ENCODE assay signal across 8 cellular contexts in the genomic region with DNA sequence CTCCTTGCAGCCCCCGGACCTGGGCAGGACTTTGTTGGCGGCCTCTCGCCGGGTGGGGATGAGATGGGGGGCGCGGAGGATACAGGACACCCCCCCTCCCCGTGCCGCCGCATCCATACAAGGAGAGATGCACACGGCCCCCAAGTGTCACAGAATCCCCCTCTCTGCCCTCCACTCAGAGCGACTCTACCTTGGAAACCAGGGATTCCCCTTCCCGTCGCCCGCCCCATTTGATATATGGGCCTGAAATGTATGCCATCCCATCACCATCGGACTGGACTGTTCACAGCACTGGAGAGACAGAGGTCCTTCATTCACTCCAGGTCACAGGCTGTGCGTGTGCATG. TPM values are rescaled to one million over a fixed set of nuclear protein-coding genes. Genes with fewer than 3 reads are reported as not detected.
A peak's percentile ranks its signal among the peaks of the same experiment; 100 is the strongest.
DNase-seq lines count a peak whose midpoint lies in the region; ATAC-seq, FAIRE-seq and TF ChIP-seq lines count a peak whose summit lies in the region.

No MANE protein-coding gene starts in this region.

- no peaks in the 10 kb centered on the region for H3K36me3 ChIP-seq in Caco-2 (ENCODE audit: control insufficient read depth, insufficient read depth, low read length)
- no peaks in the 10 kb centered on the region for H3K36me3 ChIP-seq in GM12878 (ENCODE audit: control insufficient read depth in 2 of 2, insufficient read depth in 2 of 2, low read length in 1 of 2)
- no peaks in the 10 kb centered on the region for H3K36me3 ChIP-seq in liver (ENCODE audit: control insufficient read depth in 4 of 4, insufficient read depth in 3 of 4, low read depth in 1 of 4, low read length in 3 of 4)
- peaks cover 0 to 2% (median under 1%) of the 10 kb centered on the region in 3 donors for H3K36me3 ChIP-seq in tibial artery

- DNase-seq in Caco-2 = no peak
- DNase-seq in GM12878 (ENCODE audit: low read depth, low spot score) = no peak
- DNase-seq in tibial artery = no peak
- no peak for DNase-seq in NCI-H2107 (lab: John Stamatoyannopoulos, UW)
- DNase-seq in RCC 7860 (ENCODE audit: low spot score) = no peak
- DNase-seq in DMS79 treated with DMSO at 0.1 percent for 48 hours (lab: John Stamatoyannopoulos, UW) = no peak

- in situ Hi-C loops in GM12878 (cut with MboI) = no loop called here

- H3K4me2 ChIP-seq in GM12878 (ENCODE audit: control insufficient read depth, insufficient read depth) = peak overlapping the region; percentile 49

- TF ChIP-seq CTCF in Caco-2 (IDR thresholded peaks at IDR 0.05; ENCODE audit: insufficient read depth in 1 of 2, low read depth in 1 of 2, low read length in 1 of 2, severe bottlenecking in 1 of 2, unreplicated experiment in 1 of 2) (no peak), GM12878 (IDR thresholded peaks at IDR 0.05 in 2 of 3, conservative IDR thresholded peaks at IDR 0.05 in 1 of 3; ENCODE audit: control insufficient read depth in 2 of 3, extremely low read depth in 1 of 3, insufficient read depth in 1 of 3, low read depth in 3 of 3, low read length in 3 of 3) (no peak), liver (IDR thresholded peaks at IDR 0.05; ENCODE audit: low read depth, low read length, missing input control) (no peak), tibial artery (IDR thresholded peaks at IDR 0.05) (no peak)

- BruUV-seq in Caco-2 (replicated peaks; lab: Mats Ljungman, UMichigan) (no TSS peak), GM12878 (replicated peaks; lab: Mats Ljungman, UMichigan) (no TSS peak)

- H2AFZ ChIP-seq in GM12878 (ENCODE audit: control insufficient read depth, low read depth, low read length) = peak overlapping the region; percentile 59

- peak; percentile 10 for ATAC-seq in HG02943 (IDR thresholded peaks at IDR 0.05; ENCODE audit: low read depth, unreplicated experiment)
- ATAC-seq in GM12878 = peak; percentile 49

- POLR2A ChIA-PET in Caco-2 (lab: Charles Lee) (no interaction called here), GM12878 (lab: Charles Lee) (no interaction called here)

- no peaks in the 10 kb centered on the region for H3K9me3 ChIP-seq in Caco-2
- no peaks in the 10 kb centered on the region for H3K9me3 ChIP-seq in GM12878 (replicated peaks; ENCODE audit: control insufficient read depth, insufficient read depth, low read length)
- no peaks in the 10 kb centered on the region for H3K9me3 ChIP-seq in liver (ENCODE audit: control insufficient read depth in 4 of 4, low read length in 3 of 4)
- no peaks in the 10 kb centered on the region for H3K9me3 ChIP-seq in tibial artery

- H3K36me3 Mint-ChIP-seq in Caco-2 (ENCODE audit: insufficient read depth, unreplicated experiment) = peaks cover 5% of the 10 kb centered on the region

- H3K27ac Mint-ChIP-seq in Caco-2 (ENCODE audit: unreplicated experiment) = no peak overlapping the region

- H4K20me1 ChIP-seq in GM12878 (ENCODE audit: control insufficient read depth, insufficient read depth) = no peaks in the 10 kb centered on the region

- SMC1A ChIA-PET in GM12878 (lab: Charles Lee; ENCODE audit: uncharacterized antibody, unreplicated experiment) = no interaction called here

- no peaks in the 10 kb centered on the region for H3K4me1 Mint-ChIP-seq in Caco-2 (ENCODE audit: low read depth, unreplicated experiment)

- H3K4me1 ChIP-seq in Caco-2 (peaks cover 4% of the 10 kb centered on the region; the same call in 1 of the 2 replicates), GM12878 (ENCODE audit: control insufficient read depth, insufficient read depth, low read length) (no peaks in the 10 kb centered on the region; the same call in 1 of the 2 replicates), liver (ENCODE audit: control insufficient read depth in 4 of 4, insufficient read depth in 4 of 4, low read length in 3 of 4) (peaks cover 0 to 14% (median 3%) of the 10 kb centered on the region in 4 donors), tibial artery (peaks cover 0 to 7% (median 0%) of the 10 kb centered on the region in 4 donors)

- H3K4me3 ChIP-seq in Caco-2 (ENCODE audit: low read depth, low read length) (peak overlapping the region; percentile 61), GM12878 (peak overlapping the region; percentile 79), liver (ENCODE audit: low read depth in 1 of 3, low read length in 3 of 3) (peak overlapping the region in 2 of 3 donors; percentile 76 to 77), tibial artery (peak overlapping the region; percentile 78)

- H3K27ac ChIP-seq in GM12878 (ENCODE audit: control insufficient read depth, insufficient read depth) = peak overlapping the region; percentile 41
- H3K27ac ChIP-seq in liver (ENCODE audit: low read depth in 1 of 2, low read length in 2 of 2) = no peak overlapping the region
- peak overlapping the region; percentile 71 to 81 for H3K27ac ChIP-seq in tibial artery

- H3K9me3 Mint-ChIP-seq in Caco-2 (ENCODE audit: unreplicated experiment) = no peaks in the 10 kb centered on the region

- H3K79me2 ChIP-seq in GM12878 (ENCODE audit: control insufficient read depth, insufficient read depth, low read length) = no peaks in the 10 kb centered on the region

- no peak for TF ChIP-seq EP300 in GM12878 (IDR thresholded peaks at IDR 0.05; ENCODE audit: borderline replicate concordance in 1 of 2, control insufficient read depth in 1 of 2, low read depth in 2 of 2, low read length in 2 of 2)

- WGBS in GM12878 (ENCODE audit: insufficient coverage, insufficient replicate concordance, low lambda C conversion rate, missing lambda C conversion rate) = 41% methylated on average over 12 of the region's 16 CpGs
- WGBS in liver = 11% methylated on average over 16 of the region's 16 CpGs

- no peaks in the 10 kb centered on the region for H3K27me3 Mint-ChIP-seq in Caco-2 (ENCODE audit: insufficient read depth, unreplicated experiment)

- H3K4me3 Mint-ChIP-seq in Caco-2 (ENCODE audit: unreplicated experiment) = peak overlapping the region; percentile 82

- TF ChIP-seq POLR2A in GM12878 (IDR thresholded peaks at IDR 0.05; ENCODE audit: low read depth, low read length) = no peak

- RAD21 ChIA-PET in GM12878 (lab: Charles Lee; ENCODE audit: unreplicated experiment) = no interaction called here

- H3K9ac ChIP-seq in GM12878 (ENCODE audit: control insufficient read depth, insufficient read depth, low read length) (peak overlapping the region; percentile 61), liver (ENCODE audit: low read depth in 1 of 2, low read length in 2 of 2) (peak overlapping the region in 1 of 2 donors; percentile 65)

- TF ChIP-seq RAD21 in GM12878 (IDR thresholded peaks at IDR 0.05; ENCODE audit: insufficient read depth, low read depth, low read length) = no peak
- no peak for TF ChIP-seq RAD21 in liver (IDR thresholded peaks at IDR 0.05)

- H3K27me3 ChIP-seq in Caco-2 (replicated peaks; ENCODE audit: control insufficient read depth, insufficient read depth, low read length) (no peaks in the 10 kb centered on the region), GM12878 (replicated peaks in 1 of 2; ENCODE audit: control insufficient read depth in 2 of 2, insufficient read depth in 2 of 2, low read length in 1 of 2) (no peaks in the 10 kb centered on the region), liver (ENCODE audit: control insufficient read depth in 4 of 4, insufficient read depth in 4 of 4, low read length in 3 of 4) (no peaks in the 10 kb centered on the region), tibial artery (no peaks in the 10 kb centered on the region)

- FAIRE-seq in GM12878 (lab: Jason Lieb, UNC) (no peak), RCC 7860 (lab: Jason Lieb, UNC) (no peak)

- intact Hi-C loops in Caco-2 (cut with micrococcal nuclease; ENCODE audit: unreplicated experiment) = no loop called here
- intact Hi-C loops in GM12878 (cut with micrococcal nuclease; ENCODE audit: unreplicated experiment) = loop anchor here (2.0 kb wide), 1 partner anchor 32 kb away; the partner anchor contains the start of gene FTSJ1
- intact Hi-C loops in tibial artery (cut with DNase I; ENCODE audit: low total_unique reads) = no loop called here

- CTCF ChIA-PET in Caco-2 (lab: Charles Lee) = no interaction called here
- CTCF ChIA-PET in GM12878 (lab: Yijun Ruan, JAX) = interaction anchor here (1.5 kb wide), 1 partner anchor 31 kb away, joined by 4 read pairs; the partner anchor contains the start of gene TBC1D25

RNA-seq across cellular contexts. Expression of gene PORCN, which starts 0.4 kb away (rescaled TPM):
- total RNA-seq in Caco-2 (2022) = 3.2 and 4.6 TPM in 2 replicates
- total RNA-seq in GM12878 (2013; cell fraction: nucleolus; rRNA removed) = 17.6 and 19.7 TPM in 2 replicates
- total RNA-seq in GM12878 (2014; rRNA removed) = 15.2 and 16.6 TPM in 2 replicates
- 5.7 and 7.9 TPM in 2 replicates for total RNA-seq in GM12878 (2014; rRNA removed; fragmentation: Illumina TruSeq; extraction: Trizol)
- total RNA-seq in GM12878 (2021) = 14.0 and 18.0 TPM in 2 replicates
- 4.8 TPM for polyA plus RNA-seq in GM12878 (2011; ENCODE audit: low read depth)
- polyA plus RNA-seq in GM12878 (2011; rRNA removed) = 5.6 and 12.9 TPM in 2 replicates
- polyA plus RNA-seq in GM12878 (2011; cell fraction: cytosol; rRNA removed) = 24.2 and 24.8 TPM in 2 replicates
- 53.9 and 63.7 TPM in 2 replicates for polyA plus RNA-seq in GM12878 (2011; cell fraction: nucleus; rRNA removed)
- polyA plus RNA-seq in GM12878 (2012) = 11.5 and 11.7 TPM in 2 replicates
- polyA plus RNA-seq in GM12878 (2014; fragmentation: Illumina TruSeq; extraction: Trizol) = 8.3 and 12.5 TPM in 2 replicates
- 1 to 10 TPM in 1 of 2 experiments, under 1 TPM in 1; 0.27 to 1.4 TPM for polyA plus RNA-seq in GM12878 (2014; fragmentation: Nextera tagmentation; extraction: Ambion mirVana)
- polyA plus RNA-seq in GM12878 (2014; rRNA removed) = 17.9 and 19.5 TPM in 2 replicates
- 10 to 100 TPM; 18.2 to 21.0 TPM for polyA plus RNA-seq in GM12878 (2016; fragmentation: Nextera tagmentation; extraction: Ambion mirVana)
- 14.8 and 21.4 TPM in 2 replicates for polyA minus RNA-seq in GM12878 (2011; rRNA and poly(A)+ RNA removed)
- polyA minus RNA-seq in GM12878 (2011; cell fraction: cytosol; rRNA and poly(A)+ RNA removed) = 3.5 and 7.5 TPM in 2 replicates
- polyA minus RNA-seq in GM12878 (2011; cell fraction: nucleus; rRNA and poly(A)+ RNA removed) = 13.5 and 19.2 TPM in 2 replicates
- total RNA-seq in liver = 1 to 10 TPM in 1 of 2 donors, under 1 TPM in 1; 0.70 to 2.8 TPM
- 1 to 10 TPM; 2.8 to 4.9 TPM for polyA plus RNA-seq in liver

RNA-seq across cellular contexts. Expression of gene EBP, which starts 12.4 kb away (rescaled TPM):
- 141 and 154 TPM in 2 replicates for total RNA-seq in Caco-2 (2022)
- 38.1 and 42.3 TPM in 2 replicates for total RNA-seq in GM12878 (2013; cell fraction: nucleolus; rRNA removed)
- 159 and 169 TPM in 2 replicates for total RNA-seq in GM12878 (2014; rRNA removed)
- 169 and 174 TPM in 2 replicates for total RNA-seq in GM12878 (2014; rRNA removed; fragmentation: Illumina TruSeq; extraction: Trizol)
- total RNA-seq in GM12878 (2021) = 154 and 170 TPM in 2 replicates
- polyA plus RNA-seq in GM12878 (2011; ENCODE audit: low read depth) = 95.3 TPM
- 69.5 and 125 TPM in 2 replicates for polyA plus RNA-seq in GM12878 (2011; rRNA removed)
- polyA plus RNA-seq in GM12878 (2011; cell fraction: cytosol; rRNA removed) = 248 and 252 TPM in 2 replicates
- polyA plus RNA-seq in GM12878 (2011; cell fraction: nucleus; rRNA removed) = 145 and 191 TPM in 2 replicates
- 113 and 128 TPM in 2 replicates for polyA plus RNA-seq in GM12878 (2012)
- polyA plus RNA-seq in GM12878 (2014; fragmentation: Illumina TruSeq; extraction: Trizol) = 126 and 163 TPM in 2 replicates
- 100 to 1,000 TPM; 364 to 628 TPM for polyA plus RNA-seq in GM12878 (2014; fragmentation: Nextera tagmentation; extraction: Ambion mirVana)
- polyA plus RNA-seq in GM12878 (2014; rRNA removed) = 183 and 185 TPM in 2 replicates
- 100 to 1,000 TPM; 242 to 263 TPM for polyA plus RNA-seq in GM12878 (2016; fragmentation: Nextera tagmentation; extraction: Ambion mirVana)
- 180 and 246 TPM in 2 replicates for polyA minus RNA-seq in GM12878 (2011; rRNA and poly(A)+ RNA removed)
- 67.8 and 83.2 TPM in 2 replicates for polyA minus RNA-seq in GM12878 (2011; cell fraction: cytosol; rRNA and poly(A)+ RNA removed)
- 26.2 and 38.9 TPM in 2 replicates for polyA minus RNA-seq in GM12878 (2011; cell fraction: nucleus; rRNA and poly(A)+ RNA removed)
- 100 to 1,000 TPM; 304 to 362 TPM for total RNA-seq in liver
- polyA plus RNA-seq in liver = 100 to 1,000 TPM; 376 to 474 TPM

RNA-seq across cellular contexts. Expression of gene TBC1D25, which starts 30.3 kb away (rescaled TPM):
- total RNA-seq in Caco-2 (2022) = 9.3 and 11.1 TPM in 2 replicates
- 12.4 and 13.6 TPM in 2 replicates for total RNA-seq in GM12878 (2013; cell fraction: nucleolus; rRNA removed)
- 8.0 and 8.3 TPM in 2 replicates for total RNA-seq in GM12878 (2014; rRNA removed)
- total RNA-seq in GM12878 (2014; rRNA removed; fragmentation: Illumina TruSeq; extraction: Trizol) = 2.0 and 2.7 TPM in 2 replicates
- 17.3 and 20.6 TPM in 2 replicates for total RNA-seq in GM12878 (2021)
- 9.3 TPM for polyA plus RNA-seq in GM12878 (2011; ENCODE audit: low read depth)
- polyA plus RNA-seq in GM12878 (2011; rRNA removed) = 3.6 and 9.6 TPM in 2 replicates
- 14.6 and 15.2 TPM in 2 replicates for polyA plus RNA-seq in GM12878 (2011; cell fraction: cytosol; rRNA removed)
- polyA plus RNA-seq in GM12878 (2011; cell fraction: nucleus; rRNA removed) = 23.3 and 30.6 TPM in 2 replicates
- polyA plus RNA-seq in GM12878 (2012) = 18.8 and 19.5 TPM in 2 replicates
- 7.0 and 10.4 TPM in 2 replicates for polyA plus RNA-seq in GM12878 (2014; fragmentation: Illumina TruSeq; extraction: Trizol)
- 1 to 10 TPM in 1 of 2 experiments, under 1 TPM in 1; 0.79 to 2.3 TPM for polyA plus RNA-seq in GM12878 (2014; fragmentation: Nextera tagmentation; extraction: Ambion mirVana)
- polyA plus RNA-seq in GM12878 (2014; rRNA removed) = 13.5 and 13.8 TPM in 2 replicates
- 10 to 100 TPM; 11.3 to 11.6 TPM for polyA plus RNA-seq in GM12878 (2016; fragmentation: Nextera tagmentation; extraction: Ambion mirVana)
- 9.7 and 12.3 TPM in 2 replicates for polyA minus RNA-seq in GM12878 (2011; rRNA and poly(A)+ RNA removed)
- 3.1 and 5.7 TPM in 2 replicates for polyA minus RNA-seq in GM12878 (2011; cell fraction: cytosol; rRNA and poly(A)+ RNA removed)
- 4.8 and 8.2 TPM in 2 replicates for polyA minus RNA-seq in GM12878 (2011; cell fraction: nucleus; rRNA and poly(A)+ RNA removed)
- 1 to 10 TPM; 3.2 to 3.5 TPM for total RNA-seq in liver
- 1 to 10 TPM; 2.6 to 5.8 TPM for polyA plus RNA-seq in liver

RNA-seq across cellular contexts. Expression of gene FTSJ1, which starts 33.2 kb away (rescaled TPM):
- total RNA-seq in Caco-2 (2022) (41.1 and 41.6 TPM in 2 replicates), GM12878 (2014; rRNA removed) (86.0 and 87.8 TPM in 2 replicates), GM12878 (2014; rRNA removed; fragmentation: Illumina TruSeq; extraction: Trizol) (46.9 and 58.3 TPM in 2 replicates), GM12878 (2021) (57.4 and 60.7 TPM in 2 replicates), liver (10 to 100 TPM; 13.3 to 21.8 TPM)
- total RNA-seq in GM12878 (2013; cell fraction: nucleolus; rRNA removed) = 20.9 and 25.4 TPM in 2 replicates
- 30.9 TPM for polyA plus RNA-seq in GM12878 (2011; ENCODE audit: low read depth)
- polyA plus RNA-seq in GM12878 (2011; rRNA removed) (25.2 and 31.0 TPM in 2 replicates), GM12878 (2014; fragmentation: Illumina TruSeq; extraction: Trizol) (32.6 and 46.5 TPM in 2 replicates), GM12878 (2014; fragmentation: Nextera tagmentation; extraction: Ambion mirVana) (10 to 100 TPM in 1 of 2 experiments, 1 to 10 TPM in 1; 8.8 to 18.2 TPM), GM12878 (2014; rRNA removed) (67.8 and 68.8 TPM in 2 replicates), GM12878 (2016; fragmentation: Nextera tagmentation; extraction: Ambion mirVana) (10 to 100 TPM; 74.9 to 86.9 TPM), liver (10 to 100 TPM; 14.3 to 19.6 TPM)
- polyA plus RNA-seq in GM12878 (2011; cell fraction: cytosol; rRNA removed) = 46.7 and 55.0 TPM in 2 replicates
- 69.8 and 78.7 TPM in 2 replicates for polyA plus RNA-seq in GM12878 (2011; cell fraction: nucleus; rRNA removed)
- polyA plus RNA-seq in GM12878 (2012) = 41.7 and 42.2 TPM in 2 replicates
- 20.2 and 35.4 TPM in 2 replicates for polyA minus RNA-seq in GM12878 (2011; rRNA and poly(A)+ RNA removed)
- polyA minus RNA-seq in GM12878 (2011; cell fraction: cytosol; rRNA and poly(A)+ RNA removed) = 13.9 and 16.3 TPM in 2 replicates
- 13.5 and 19.6 TPM in 2 replicates for polyA minus RNA-seq in GM12878 (2011; cell fraction: nucleus; rRNA and poly(A)+ RNA removed)

RNA-seq across cellular contexts. Expression of gene SLC38A5, which starts 39.2 kb away (rescaled TPM):
- total RNA-seq in Caco-2 (2022) (0.95 TPM in 1 of 2 replicates, not detected in the other), GM12878 (2014; rRNA removed) (81.3 and 96.2 TPM in 2 replicates), GM12878 (2014; rRNA removed; fragmentation: Illumina TruSeq; extraction: Trizol) (51.5 and 53.6 TPM in 2 replicates), GM12878 (2021) (95.6 and 102 TPM in 2 replicates), liver (10 to 100 TPM in 1 of 2 donors, under 1 TPM in 1; 0.25 to 81.3 TPM)
- total RNA-seq in GM12878 (2013; cell fraction: nucleolus; rRNA removed) = 48.5 and 53.5 TPM in 2 replicates
- 49.7 TPM for polyA plus RNA-seq in GM12878 (2011; ENCODE audit: low read depth)
- polyA plus RNA-seq in GM12878 (2011; rRNA removed) (30.5 and 59.9 TPM in 2 replicates), GM12878 (2014; fragmentation: Illumina TruSeq; extraction: Trizol) (42.5 and 65.0 TPM in 2 replicates), GM12878 (2014; fragmentation: Nextera tagmentation; extraction: Ambion mirVana) (1 to 10 TPM; 4.2 to 9.0 TPM), GM12878 (2014; rRNA removed) (108 and 142 TPM in 2 replicates), GM12878 (2016; fragmentation: Nextera tagmentation; extraction: Ambion mirVana) (10 to 100 TPM; 76.2 to 81.3 TPM), liver (under 1 TPM; 0.38 to 0.53 TPM)
- 124 and 168 TPM in 2 replicates for polyA plus RNA-seq in GM12878 (2011; cell fraction: cytosol; rRNA removed)
- 173 and 209 TPM in 2 replicates for polyA plus RNA-seq in GM12878 (2011; cell fraction: nucleus; rRNA removed)
- polyA plus RNA-seq in GM12878 (2012) = 50.5 and 68.3 TPM in 2 replicates
- 101 and 115 TPM in 2 replicates for polyA minus RNA-seq in GM12878 (2011; rRNA and poly(A)+ RNA removed)
- 46.5 and 48.4 TPM in 2 replicates for polyA minus RNA-seq in GM12878 (2011; cell fraction: cytosol; rRNA and poly(A)+ RNA removed)
- 21.0 and 31.1 TPM in 2 replicates for polyA minus RNA-seq in GM12878 (2011; cell fraction: nucleus; rRNA and poly(A)+ RNA removed)

Comparison
In these comparisons a context has a peak if more than half of its experiments do, and no peak if none do; other contexts are left out.
1. H3K27ac ChIP-seq: peak in GM12878 (single experiment) and tibial artery (2 of 2); none in liver (0 of 2).
2. Peak in every context shown above with its lines, with median percentiles within 50 percentile points of each other: H3K4me3 ChIP-seq.